In the genomic region with DNA sequence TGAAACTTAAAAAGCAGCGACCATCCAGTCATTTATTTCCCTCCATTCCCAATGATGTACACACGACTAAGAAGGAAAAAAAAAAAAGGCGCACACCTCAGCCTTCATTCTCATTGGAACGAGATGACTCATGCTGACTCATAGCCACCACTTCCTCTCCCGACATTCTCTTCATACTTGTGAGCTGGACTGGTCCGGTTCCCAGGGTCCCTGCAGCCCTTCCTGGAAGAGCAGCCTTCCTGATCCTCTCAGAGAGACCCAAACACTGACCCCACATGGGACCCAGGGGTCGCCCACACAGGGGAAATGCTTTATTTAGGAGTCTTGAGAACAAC, we compare ENCODE assay signal across 7 cellular contexts.
DNase-seq lines count a peak whose midpoint lies in the region; ATAC-seq and TF ChIP-seq lines count a peak whose summit lies in the region.
"Not testable (repeated sequence)": the region's sequence is repeated elsewhere in the genome, so short reads cannot be mapped to it uniquely, and the experiment has no call there.

No MANE protein-coding gene starts in this region.

- TF ChIP-seq CTCF in cardiac fibroblast (IDR thresholded peaks at IDR 0.05; ENCODE audit: low read depth, low read length); hepatocyte (IDR thresholded peaks at IDR 0.05; ENCODE audit: poor library complexity); psoas muscle (IDR thresholded peaks at IDR 0.05): not testable (repeated sequence)

- ATAC-seq in GM18909 (IDR thresholded peaks at IDR 0.05; ENCODE audit: poor library complexity, unreplicated experiment): peak; percentile 61
- ATAC-seq in HG02623 (IDR thresholded peaks at IDR 0.05; ENCODE audit: unreplicated experiment): peak; percentile 49
- ATAC-seq in HG03521 (IDR thresholded peaks at IDR 0.05; ENCODE audit: unreplicated experiment): peak; percentile 42
- ATAC-seq in activated CD4-positive, CD25-positive, alpha-beta regulatory T cell treated with anti-CD3 and anti-CD28 coated beads, Interleukin-2, amount 50 U/mL, for 24 hours: peak; percentile 7 to 14
- peak; percentile 84 to 88 (median 87) for ATAC-seq in psoas muscle

- intact Hi-C loops in psoas muscle (cut with DNase I): not testable (repeated sequence)

- WGBS in hepatocyte (ENCODE audit: low lambda C conversion rate, missing lambda C conversion rate): 8% methylated on average over 5 of the region's 7 CpGs
- whole genome bisulfite sequencing in psoas muscle, 3 donors: 0% methylated on average over 2 of the region's 7 CpGs; no CpG with 5 or more reads in 2 of the 3 donors

- H4K20me1 ChIP-seq in hepatocyte (ENCODE audit: insufficient read depth, poor library complexity, severe bottlenecking): not testable (repeated sequence)

- H3K4me3 ChIP-seq in cardiac fibroblast (replicated peaks in 1 of 2; ENCODE audit: low read depth in 2 of 2, low read length in 2 of 2) (peak overlapping the region; percentile 38 to 53), psoas muscle (peak overlapping the region; percentile 59)
- not testable (repeated sequence) for H3K4me3 ChIP-seq in hepatocyte

- not testable (repeated sequence) for DNase-seq in cardiac fibroblast (ENCODE audit: low read depth in 2 of 2); hepatocyte (ENCODE audit: low spot score); psoas muscle

- H3K4me2 ChIP-seq in hepatocyte: peak overlapping the region; percentile 66

- H3K27ac ChIP-seq in hepatocyte (peak overlapping the region; percentile 83), psoas muscle (peak overlapping the region; percentile 46)

- not testable (repeated sequence) for H3K9me3 ChIP-seq in hepatocyte (ENCODE audit: low read depth); psoas muscle

- H3K4me1 ChIP-seq in hepatocyte (ENCODE audit: insufficient read depth); psoas muscle: not testable (repeated sequence)

- H3K9me2 ChIP-seq in hepatocyte (replicated peaks; ENCODE audit: insufficient read depth): not testable (repeated sequence)

- H3K79me2 ChIP-seq in hepatocyte: not testable (repeated sequence)

- not testable (repeated sequence) for H3K36me3 ChIP-seq in hepatocyte (replicated peaks; ENCODE audit: insufficient read depth, low read depth); psoas muscle (ENCODE audit: insufficient read depth in 1 of 2, low read depth in 1 of 2)

- not testable (repeated sequence) for H3K27me3 ChIP-seq in hepatocyte; psoas muscle (ENCODE audit: insufficient read depth in 3 of 3, low read length in 2 of 3)

- H2AFZ ChIP-seq in hepatocyte: not testable (repeated sequence)

Comparison
In these comparisons a context has a peak if more than half of its experiments do, and no peak if none do; other contexts are left out.
1. ATAC-seq: peak in every context shown above with its lines; median percentile 87 in psoas muscle; 61 in GM18909; 49 in HG02623; 42 in HG03521; 10 in activated CD4-positive, CD25-positive, alpha-beta regulatory T cell treated with anti-CD3 and anti-CD28 coated beads, Interleukin-2, amount 50 U/mL, for 24 hours.